ENCODE assay signal across 8 cellular contexts in genomic region chr2:142980246-142981068, GRCh38.
A peak's percentile ranks its signal among the peaks of the same experiment; 100 is the strongest.
DNase-seq lines count a peak whose midpoint lies in the region; ATAC-seq, FAIRE-seq and TF ChIP-seq lines count a peak whose summit lies in the region.

No MANE protein-coding gene starts in this region.

- H2AFZ ChIP-seq in K562 (ENCODE audit: low read depth, low read length), result no peak overlapping the region

- TF ChIP-seq EP300 in K562 (IDR thresholded peaks at IDR 0.05; ENCODE audit: low read length), result no peak

- H3K4me3 ChIP-seq in HEK293 (ENCODE audit: low read depth, low read length) (no peak overlapping the region), K562 (no peak overlapping the region)

- no peaks in the 10 kb centered on the region for H3K9me1 ChIP-seq in K562 (ENCODE audit: control insufficient read depth, insufficient read depth, low read length)

- FAIRE-seq in K562 (lab: Jason Lieb, UNC), result peak; percentile 32

- peak; percentile 57 to 78 for TF ChIP-seq RAD21 in K562 (CRISPR knock-in tag; conservative IDR thresholded peaks at IDR 0.05 in 1 of 2, IDR thresholded peaks at IDR 0.05 in 1 of 2)

- POLR2A ChIA-PET in HEK293 (lab: Yijun Ruan, JAX) (no interaction called here), K562 (lab: Yijun Ruan, JAX) (no interaction called here)

- DNase-seq in NCI-H2107 treated with DMSO at 0.1 percent for 48 hours (lab: John Stamatoyannopoulos, UW; ENCODE audit: unreplicated experiment) (peak; percentile 23), NCI-H2107 (lab: John Stamatoyannopoulos, UW) (no peak), NCI-H2029 treated with DMSO at 0.1 percent for 48 hours (lab: John Stamatoyannopoulos, UW) (peak; percentile 36), K562 (ENCODE audit: extremely low read depth in 1 of 4, low spot score in 3 of 4) (peak in 1 of 4 experiments; percentile 17), medulla oblongata (ENCODE audit: extremely low spot score) (peak; percentile 26), GDM1 (lab: John Stamatoyannopoulos, UW) (no peak)
- DNase-seq in activated CD8-positive, alpha-beta memory T cell treated with anti-CD3 and anti-CD28 coated beads, Interleukin-2, amount 50 U/mL, for 48 hours, result no peak

- H4K20me1 ChIP-seq in K562 (replicated peaks; ENCODE audit: control insufficient read depth, insufficient read depth, low read length), result no peaks in the 10 kb centered on the region

- no peaks in the 10 kb centered on the region for H3K79me2 ChIP-seq in K562 (ENCODE audit: control insufficient read depth, insufficient read depth, low read length)

- no peak for TF ChIP-seq CTCF in HEK293 (tag by site-specific recombination; IDR thresholded peaks at IDR 0.05)
- peak in 1 of 3 experiments; percentile 51; a peak in 3 of 6 replicates for TF ChIP-seq CTCF in K562 (IDR thresholded peaks at IDR 0.05 in 2 of 3, conservative IDR thresholded peaks at IDR 0.05 in 1 of 3; ENCODE audit: insufficient read depth in 2 of 3, low read depth in 1 of 3, low read length in 3 of 3)

- no peak overlapping the region for H3K9ac ChIP-seq in K562 (ENCODE audit: insufficient read depth in 1 of 2, low read depth in 2 of 2, low read length in 2 of 2)

- no peak for ATAC-seq in K562

- H3K36me3 ChIP-seq in HEK293 (ENCODE audit: control insufficient read depth in 2 of 2, insufficient read depth in 1 of 2, low read length in 2 of 2), result no peaks in the 10 kb centered on the region
- H3K36me3 ChIP-seq in K562 (ENCODE audit: control insufficient read depth, insufficient read depth, low read length), result no peaks in the 10 kb centered on the region

- no peak overlapping the region for H3K27ac ChIP-seq in HEK293 (ENCODE audit: extremely low read depth, low read depth, low read length)
- H3K27ac ChIP-seq in K562 (ENCODE audit: extremely low read depth, low read depth, low read length), result no peak overlapping the region

- TF ChIP-seq POLR2A in K562 (conservative IDR thresholded peaks at IDR 0.05), result no peak

- no peaks in the 10 kb centered on the region for H3K4me1 ChIP-seq in HEK293 (ENCODE audit: control insufficient read depth, insufficient read depth, low read length)
- H3K4me1 ChIP-seq in K562 (replicated peaks in 1 of 2; ENCODE audit: control insufficient read depth in 2 of 2, insufficient read depth in 2 of 2, low read length in 2 of 2), result no peaks in the 10 kb centered on the region

- CTCF ChIA-PET in HEK293 (lab: Yijun Ruan, JAX) (interaction anchor here (0.6 to 2.5 kb wide), 18 partner anchors 9 to 1051 kb away, joined by 3 to 17 read pairs (median 4); no protein-coding TSS in a partner anchor), K562 (lab: Yijun Ruan, JAX; ENCODE audit: low intra/inter-chr PET ratio) (no interaction called here)

- in situ Hi-C loops in K562 (cut with MboI), result loop anchor here (25.0 kb wide), 1 partner anchor 293 kb away; no protein-coding TSS in a partner anchor

- H3K27me3 ChIP-seq in K562 (ENCODE audit: control insufficient read depth in 2 of 2, insufficient read depth in 2 of 2, low read length in 2 of 2), result no peaks in the 10 kb centered on the region

- intact Hi-C loops in K562 (cut with micrococcal nuclease), result loop anchor here (5.0 to 10.0 kb wide), 2 partner anchors 103 to 696 kb away; partner anchors contain the start of gene KYNU

- H3K9me3 ChIP-seq in HEK293 (ENCODE audit: control insufficient read depth, insufficient read depth, low read depth, low read length) (no peaks in the 10 kb centered on the region), K562 (replicated peaks; ENCODE audit: control insufficient read depth, insufficient read depth, low read depth, low read length) (no peaks in the 10 kb centered on the region)

- H3K4me2 ChIP-seq in K562 (ENCODE audit: insufficient read depth, low read length), result no peak overlapping the region

- BruUV-seq in K562 (replicated peaks; lab: Mats Ljungman, UMichigan), result no TSS peak

TF ChIP-seq in HEK293, 187 proteins besides CTCF, POLR2A, EP300 and RAD21:
- TF ChIP-seq ZNF654 (tag by site-specific recombination; IDR thresholded peaks at IDR 0.05; ENCODE audit: low read depth) (peak; percentile 73), ZNF777 (tag by site-specific recombination; IDR thresholded peaks at IDR 0.05; ENCODE audit: borderline replicate concordance) (no peak), ZSCAN16 (tag by site-specific recombination; IDR thresholded peaks at IDR 0.05) (no peak)

TF ChIP-seq in K562, 482 proteins besides CTCF, POLR2A, EP300 and RAD21:
- TF ChIP-seq GATAD2A (IDR thresholded peaks at IDR 0.05), result no peak

Comparison
In these comparisons a context has a peak if more than half of its experiments do, and no peak if none do; other contexts are left out.
1. DNase-seq: peak in NCI-H2107 treated with DMSO at 0.1 percent for 48 hours (single experiment), NCI-H2029 treated with DMSO at 0.1 percent for 48 hours (single experiment) and medulla oblongata (single experiment); none in NCI-H2107 (single experiment), GDM1 (single experiment) and activated CD8-positive, alpha-beta memory T cell treated with anti-CD3 and anti-CD28 coated beads, Interleukin-2, amount 50 U/mL, for 48 hours (single experiment).